In genomic region chr13:30373727-30374126, GRCh38 we compare ENCODE assay signal across 11 cellular contexts. TPM values are rescaled to one million over a fixed set of nuclear protein-coding genes. Genes with fewer than 3 reads are reported as not detected.
DNase-seq lines count a peak whose midpoint lies in the region; ATAC-seq, FAIRE-seq and TF ChIP-seq lines count a peak whose summit lies in the region.
"Had no signal": no experiment of that assay in that cellular context is flagged by ENCODE, and none has a peak within 500 bp of the region (broad histone marks: within the 10 kb centered on the region; RNA-seq: fewer than 3 reads in every experiment).

No MANE protein-coding gene starts in this region.

- H3K36me3 ChIP-seq in WERI-Rb-1 (no peaks in the 10 kb centered on the region), heart left ventricle (no peaks in the 10 kb centered on the region)
- H3K36me3 ChIP-seq: tibial nerve had no signal

- WGBS in heart left ventricle, 4 donors: 82 to 89% (median 86%) methylated on average over 9 of the region's 9 CpGs

- H3K27me3 Mint-ChIP-seq in natural killer cell treated with Interleukin-12 subunit alpha and Interleukin-12 subunit beta and Interleukin-15 and Interleukin-18, amount 100 ng/mL, for 72 hours: no peaks in the 10 kb centered on the region

- ATAC-seq in HG02642 (IDR thresholded peaks at IDR 0.05; ENCODE audit: poor library complexity, unreplicated experiment) (peak; percentile 27), heart left ventricle (no peak)
- ATAC-seq in natural killer cell treated with Interleukin-12 subunit alpha and Interleukin-12 subunit beta and Interleukin-15 and Interleukin-18, amount 100 ng/mL, for 72 hours: peak; percentile 58 to 63

- intact Hi-C loops in heart left ventricle (cut with DNase I): no loop called here

- peak overlapping the region; percentile 72 to 80 for H3K27ac Mint-ChIP-seq in natural killer cell treated with Interleukin-12 subunit alpha and Interleukin-12 subunit beta and Interleukin-15 and Interleukin-18, amount 100 ng/mL, for 72 hours

- H3K4me1 Mint-ChIP-seq in natural killer cell treated with Interleukin-12 subunit alpha and Interleukin-12 subunit beta and Interleukin-15 and Interleukin-18, amount 100 ng/mL, for 72 hours (ENCODE audit: low read depth in 2 of 2): peaks cover 64 to 72% of the 10 kb centered on the region in 2 donors

- TF ChIP-seq POLR2A in GM12891 (IDR thresholded peaks at IDR 0.05; ENCODE audit: low read depth, low read length) (0 out of 2 replicates have a peak, but pooled peaks have one; percentile 35), heart left ventricle (IDR thresholded peaks at IDR 0.05) (no peak)

- FAIRE-seq in GM12891 (lab: Jason Lieb, UNC): peak; percentile 97

- H3K27ac ChIP-seq in WERI-Rb-1 (no peak overlapping the region), heart left ventricle (peak overlapping the region in 1 of 12 donors; percentile 77)

- no peaks in the 10 kb centered on the region for H3K9me3 Mint-ChIP-seq in natural killer cell treated with Interleukin-12 subunit alpha and Interleukin-12 subunit beta and Interleukin-15 and Interleukin-18, amount 100 ng/mL, for 72 hours

- TF ChIP-seq CTCF in WERI-Rb-1 (IDR thresholded peaks at IDR 0.05; ENCODE audit: low read depth, low read length) (no peak), heart left ventricle (IDR thresholded peaks at IDR 0.05) (no peak)

- no peak for DNase-seq in GM12891 (ENCODE audit: insufficient read length, low spot score)
- peak; percentile 36 to 52 for DNase-seq in activated CD4-positive, alpha-beta T cell treated with anti-CD3 and anti-CD28 coated beads, Interleukin-2, amount 50 U/mL, for 48 hours
- DNase-seq in natural killer cell treated with Interleukin-12 subunit alpha and Interleukin-12 subunit beta and Interleukin-15 and Interleukin-18, amount 100 ng/mL, for 72 hours (ENCODE audit: low spot score): no peak
- no peak for DNase-seq in WERI-Rb-1
- DNase-seq in NCI-H2107 (lab: John Stamatoyannopoulos, UW): no peak
- no peak for DNase-seq in amygdala (lab: John Stamatoyannopoulos, UW)
- no peak for DNase-seq in heart left ventricle
- DNase-seq: NCI-H146 had no signal

- H3K9me3 ChIP-seq in WERI-Rb-1 (ENCODE audit: severe bottlenecking) (no peaks in the 10 kb centered on the region), heart left ventricle (no peaks in the 10 kb centered on the region)
- H3K9me3 ChIP-seq: tibial nerve had no signal

- H3K4me3 ChIP-seq in WERI-Rb-1 (ENCODE audit: low read depth, low read length) (no peak overlapping the region), heart left ventricle (peak overlapping the region in 1 of 12 donors; percentile 25)
- H3K4me3 ChIP-seq: tibial nerve had no signal

- peaks cover 0 to 40% (median 0%) of the 10 kb centered on the region in 12 donors for H3K4me1 ChIP-seq in heart left ventricle

- H3K27me3 ChIP-seq in WERI-Rb-1 (ENCODE audit: insufficient read depth, low read depth, severe bottlenecking) (no peaks in the 10 kb centered on the region), heart left ventricle (no peaks in the 10 kb centered on the region)
- H3K27me3 ChIP-seq: tibial nerve had no signal

- H3K4me3 Mint-ChIP-seq in natural killer cell treated with Interleukin-12 subunit alpha and Interleukin-12 subunit beta and Interleukin-15 and Interleukin-18, amount 100 ng/mL, for 72 hours: peak overlapping the region; percentile 64

- no peaks in the 10 kb centered on the region for H3K36me3 Mint-ChIP-seq in natural killer cell treated with Interleukin-12 subunit alpha and Interleukin-12 subunit beta and Interleukin-15 and Interleukin-18, amount 100 ng/mL, for 72 hours

TF ChIP-seq in GM12891, 5 proteins besides CTCF, POLR2A, EP300 and RAD21:
- TF ChIP-seq TAF1 (IDR thresholded peaks at IDR 0.05; ENCODE audit: low read depth, low read length): 0 out of 2 replicates have a peak, but pooled peaks have one; percentile 16
- TF ChIP-seq POLR2AphosphoS5 (IDR thresholded peaks at IDR 0.05; ENCODE audit: low read depth, low read length): peak; percentile 34; the same call in 1 of the 2 replicates
- no peak for TF ChIP-seq POU2F2 (IDR thresholded peaks at IDR 0.05; ENCODE audit: low read depth, low read length)
- TF ChIP-seq PAX5 (IDR thresholded peaks at IDR 0.05; ENCODE audit: insufficient read depth, low read length, severe bottlenecking): no peak
- no peak for TF ChIP-seq SPI1 (IDR thresholded peaks at IDR 0.05; ENCODE audit: low read depth, low read length)

RNA-seq across cellular contexts. Expression of gene UBE2L5, which starts 48.6 kb away (rescaled TPM):
- polyA plus RNA-seq in GM12891 (2012; ENCODE audit: low read depth, missing spikeins): 0.19 TPM
- total RNA-seq in natural killer cell treated with Interleukin-12 subunit alpha and Interleukin-12 subunit beta and Interleukin-15 and Interleukin-18, amount 100 ng/mL, for 72 hours: not detected
- total RNA-seq in heart left ventricle: under 1 TPM in 1 of 9 donors, not detected in 8; 0.32 TPM
- polyA plus RNA-seq in heart left ventricle: not detected
- total RNA-seq: renal cortical epithelial cell, tibial nerve had no signal

Comparison
In these comparisons a context has a peak if more than half of its experiments do, and no peak if none do; other contexts are left out.
1. DNase-seq: peak in activated CD4-positive, alpha-beta T cell treated with anti-CD3 and anti-CD28 coated beads, Interleukin-2, amount 50 U/mL, for 48 hours (2 of 2); none in GM12891 (single experiment), natural killer cell treated with Interleukin-12 subunit alpha and Interleukin-12 subunit beta and Interleukin-15 and Interleukin-18, amount 100 ng/mL, for 72 hours (single experiment), WERI-Rb-1 (single experiment), NCI-H2107 (single experiment), amygdala (0 of 56) and heart left ventricle (0 of 5).
2. ATAC-seq: peak in HG02642 (single experiment) and natural killer cell treated with Interleukin-12 subunit alpha and Interleukin-12 subunit beta and Interleukin-15 and Interleukin-18, amount 100 ng/mL, for 72 hours (2 of 2); none in heart left ventricle (0 of 4).